Comparison of ENCODE assay signal across 12 cellular contexts in genomic region chr16:4081035-4081434, GRCh38. TPM values are rescaled to one million over a fixed set of nuclear protein-coding genes. Genes with fewer than 3 reads are reported as not detected.
DNase-seq lines count a peak whose midpoint lies in the region; ATAC-seq and TF ChIP-seq lines count a peak whose summit lies in the region.
"Had no signal": no experiment of that assay in that cellular context is flagged by ENCODE, and none has a peak within 500 bp of the region (broad histone marks: within the 10 kb centered on the region; RNA-seq: fewer than 3 reads in every experiment).

No MANE protein-coding gene starts in this region.

- no peaks in the 10 kb centered on the region for H3K36me3 Mint-ChIP-seq in glutamatergic neuron (ENCODE audit: unreplicated experiment)
- peaks cover 7% of the 10 kb centered on the region for H3K36me3 Mint-ChIP-seq in activated CD8-positive, alpha-beta memory T cell treated with anti-CD3 and anti-CD28 coated beads, Interleukin-2, amount 10 ng/mL, durations not matched to agents 7 days and 5 days

- no peaks in the 10 kb centered on the region for H3K27me3 ChIP-seq in SJCRH30
- H3K27me3 ChIP-seq in effector memory CD4-positive, alpha-beta T cell (replicated peaks; ENCODE audit: control insufficient read depth, insufficient read depth, low read length, poor library complexity, severe bottlenecking) = no peaks in the 10 kb centered on the region
- H3K27me3 ChIP-seq: body of pancreas had no signal

- CTCF ChIA-PET in activated CD8-positive, alpha-beta memory T cell treated with anti-CD3 and anti-CD28 coated beads, Interleukin-2, amount 10 ng/mL, durations not matched to agents 7 days and 5 days (lab: Charles Lee) = no interaction called here

- peaks cover 7% of the 10 kb centered on the region; the same call in 1 of the 2 replicates for H3K4me1 ChIP-seq in SJCRH30
- H3K4me1 ChIP-seq in effector memory CD4-positive, alpha-beta T cell (ENCODE audit: control insufficient read depth, insufficient read depth, low read length, poor library complexity, severe bottlenecking) = peaks cover 3% of the 10 kb centered on the region
- H3K4me1 ChIP-seq: body of pancreas had no signal

- H3K4me1 Mint-ChIP-seq in glutamatergic neuron (ENCODE audit: low read depth, unreplicated experiment) = peaks cover 24% of the 10 kb centered on the region
- peaks cover 45% of the 10 kb centered on the region for H3K4me1 Mint-ChIP-seq in activated CD8-positive, alpha-beta memory T cell treated with anti-CD3 and anti-CD28 coated beads, Interleukin-2, amount 10 ng/mL, durations not matched to agents 7 days and 5 days
- H3K4me1 Mint-ChIP-seq: memory B cell had no signal

- 0 out of 2 replicates have a peak, but pooled peaks cover 2% of the 10 kb centered on the region for H3K36me3 ChIP-seq in SJCRH30
- H3K36me3 ChIP-seq in effector memory CD4-positive, alpha-beta T cell (ENCODE audit: control insufficient read depth, insufficient read depth, low read length) = no peaks in the 10 kb centered on the region

- peak overlapping the region; percentile 63 for H3K4me3 Mint-ChIP-seq in glutamatergic neuron (ENCODE audit: unreplicated experiment)
- no peak overlapping the region for H3K4me3 Mint-ChIP-seq in activated CD8-positive, alpha-beta memory T cell treated with anti-CD3 and anti-CD28 coated beads, Interleukin-2, amount 10 ng/mL, durations not matched to agents 7 days and 5 days
- H3K4me3 Mint-ChIP-seq: memory B cell had no signal

- H3K9me3 ChIP-seq in SJCRH30 (replicated peaks) = no peaks in the 10 kb centered on the region
- no peaks in the 10 kb centered on the region for H3K9me3 ChIP-seq in effector memory CD4-positive, alpha-beta T cell (ENCODE audit: control insufficient read depth, low read length)
- H3K9me3 ChIP-seq: body of pancreas had no signal

- peak overlapping the region; percentile 44 for H3K4me3 ChIP-seq in SJCRH30
- H3K4me3 ChIP-seq in effector memory CD4-positive, alpha-beta T cell (ENCODE audit: insufficient read depth, low read depth, low read length, poor library complexity, severe bottlenecking) = no peak overlapping the region
- H3K4me3 ChIP-seq: body of pancreas had no signal

- no peak for TF ChIP-seq CTCF in glutamatergic neuron (IDR thresholded peaks at IDR 0.05; ENCODE audit: partially characterized antibody, unreplicated experiment)

- peak; percentile 10 to 35 for DNase-seq in NCI-H2081 (lab: John Stamatoyannopoulos, UW)
- DNase-seq in NCI-H2081 treated with DMSO at 0.1 percent for 48 hours (lab: John Stamatoyannopoulos, UW) = no peak
- DNase-seq in SJCRH30 = peak; percentile 85 to 90
- DNase-seq in glutamatergic neuron = peak; percentile 74
- DNase-seq in sciatic nerve (ENCODE audit: low spot score) = no peak
- DNase-seq in effector memory CD4-positive, alpha-beta T cell = no peak
- DNase-seq in activated CD8-positive, alpha-beta memory T cell treated with anti-CD3 and anti-CD28 coated beads, Interleukin-2, amount 10 ng/mL, durations not matched to agents 7 days and 5 days = no peak
- DNase-seq: body of pancreas, NCI-H1048, trophoblast cell had no signal

- peak overlapping the region; percentile 94 for H3K27ac Mint-ChIP-seq in glutamatergic neuron (ENCODE audit: unreplicated experiment)
- H3K27ac Mint-ChIP-seq in activated CD8-positive, alpha-beta memory T cell treated with anti-CD3 and anti-CD28 coated beads, Interleukin-2, amount 10 ng/mL, durations not matched to agents 7 days and 5 days = no peak overlapping the region
- H3K27ac Mint-ChIP-seq: memory B cell had no signal

- intact Hi-C loops in sciatic nerve (cut with DNase I) = no loop called here

- peak; percentile 58 for ATAC-seq in sciatic nerve
- ATAC-seq in activated CD4-positive, CD25-positive, alpha-beta regulatory T cell treated with anti-CD3 and anti-CD28 coated beads, Interleukin-2, amount 50 U/mL, for 24 hours = no peak
- no peak for ATAC-seq in activated CD8-positive, alpha-beta memory T cell treated with anti-CD3 and anti-CD28 coated beads, Interleukin-2, amount 10 ng/mL, durations not matched to agents 7 days and 5 days
- ATAC-seq: body of pancreas had no signal

- H3K9me3 Mint-ChIP-seq in glutamatergic neuron (ENCODE audit: unreplicated experiment) = peaks cover 10% of the 10 kb centered on the region
- H3K9me3 Mint-ChIP-seq in activated CD8-positive, alpha-beta memory T cell treated with anti-CD3 and anti-CD28 coated beads, Interleukin-2, amount 10 ng/mL, durations not matched to agents 7 days and 5 days (ENCODE audit: low read depth) = no peaks in the 10 kb centered on the region

- peaks cover 10% of the 10 kb centered on the region for H3K27me3 Mint-ChIP-seq in glutamatergic neuron (ENCODE audit: unreplicated experiment)
- H3K27me3 Mint-ChIP-seq in activated CD8-positive, alpha-beta memory T cell treated with anti-CD3 and anti-CD28 coated beads, Interleukin-2, amount 10 ng/mL, durations not matched to agents 7 days and 5 days = no peaks in the 10 kb centered on the region

- H3K27ac ChIP-seq in SJCRH30 = peak overlapping the region; percentile 91
- no peak overlapping the region for H3K27ac ChIP-seq in effector memory CD4-positive, alpha-beta T cell (ENCODE audit: insufficient read depth, low read length, poor library complexity, severe bottlenecking)
- H3K27ac ChIP-seq: body of pancreas had no signal

RNA-seq across cellular contexts. Expression of gene ADCY9, which starts 35.2 kb away (rescaled TPM):
- total RNA-seq in SJCRH30 (2014; rRNA removed; shearing (Covaris generic)) = 17.9 and 19.9 TPM in 2 replicates
- total RNA-seq in glutamatergic neuron (ENCODE audit: unreplicated experiment) (30.4 TPM), sciatic nerve (25.9 TPM)
- total RNA-seq in activated CD8-positive, alpha-beta memory T cell treated with anti-CD3 and anti-CD28 coated beads, Interleukin-2, amount 10 ng/mL, durations not matched to agents 7 days and 5 days = 10 to 100 TPM in 1 of 2 experiments, 1 to 10 TPM in 1; 8.6 to 11.0 TPM

Comparison
In these comparisons a context has a peak if more than half of its experiments do, and no peak if none do; other contexts are left out.
1. DNase-seq: peak in NCI-H2081 (2 of 2), SJCRH30 (2 of 2) and glutamatergic neuron (single experiment); none in NCI-H2081 treated with DMSO at 0.1 percent for 48 hours (single experiment), sciatic nerve (single experiment), effector memory CD4-positive, alpha-beta T cell (0 of 3) and activated CD8-positive, alpha-beta memory T cell treated with anti-CD3 and anti-CD28 coated beads, Interleukin-2, amount 10 ng/mL, durations not matched to agents 7 days and 5 days (single experiment).